Comparison of ENCODE assay signal across 9 cellular contexts in genomic region chr2:98087447-98088065, GRCh38. TPM values are rescaled to one million over a fixed set of nuclear protein-coding genes. Genes with fewer than 3 reads are reported as not detected.
DNase-seq lines count a peak whose midpoint lies in the region; ATAC-seq and TF ChIP-seq lines count a peak whose summit lies in the region.
"Had no signal": no experiment of that assay in that cellular context is flagged by ENCODE, and none has a peak within 500 bp of the region (broad histone marks: within the 10 kb centered on the region; RNA-seq: fewer than 3 reads in every experiment).

No MANE protein-coding gene starts in this region.

- H3K36me3 ChIP-seq in tibial artery (no peaks in the 10 kb centered on the region), adrenal gland (replicated peaks in 1 of 2) (no peaks in the 10 kb centered on the region), uterus (no peaks in the 10 kb centered on the region)
- H3K36me3 ChIP-seq: prostate gland had no signal

- peaks cover 48% of the 10 kb centered on the region for H3K27me3 Mint-ChIP-seq in activated naive CD4-positive, alpha-beta T cell treated with anti-CD3 and anti-CD28 coated beads, Interleukin-2, amount 10 ng/mL, durations not matched to agents 7 days and 5 days
- peaks cover 53% of the 10 kb centered on the region for H3K27me3 Mint-ChIP-seq in activated naive CD8-positive, alpha-beta T cell treated with anti-CD3 and anti-CD28 coated beads, Interleukin-2, amount 50 U/mL, for 24 hours

- H3K4me1 ChIP-seq in tibial artery (peaks cover 0 to 16% (median 10%) of the 10 kb centered on the region in 4 donors), adrenal gland (replicated peaks in 1 of 2) (peaks cover 0 to 16% of the 10 kb centered on the region in 2 donors), uterus (no peaks in the 10 kb centered on the region)
- H3K4me1 ChIP-seq: prostate gland had no signal

- intact Hi-C loops in left colon (cut with DNase I, micrococcal nuclease) (no loop called here), tibial artery (cut with DNase I; ENCODE audit: low total_unique reads) (loop anchor here (10.0 kb wide), 1 partner anchor 57 kb away; no protein-coding TSS in a partner anchor), adrenal gland (cut with DNase I) (no loop called here), uterus (cut with DNase I; ENCODE audit: low total_unique reads) (no loop called here)

- H3K4me3 ChIP-seq in tibial artery (peak overlapping the region; percentile 48 to 51), adrenal gland (peak overlapping the region in 1 of 4 donors; percentile 55), uterus (peak overlapping the region in 1 of 2 donors; percentile 30)

- peaks cover 1% of the 10 kb centered on the region for H3K36me3 Mint-ChIP-seq in activated naive CD4-positive, alpha-beta T cell treated with anti-CD3 and anti-CD28 coated beads, Interleukin-2, amount 10 ng/mL, durations not matched to agents 7 days and 5 days
- H3K36me3 Mint-ChIP-seq in activated naive CD8-positive, alpha-beta T cell treated with anti-CD3 and anti-CD28 coated beads, Interleukin-2, amount 50 U/mL, for 24 hours (ENCODE audit: low read depth) = no peaks in the 10 kb centered on the region

- TF ChIP-seq POLR2A in adrenal gland (IDR thresholded peaks at IDR 0.05) (no peak), uterus (IDR thresholded peaks at IDR 0.05) (no peak)

- H3K4me1 Mint-ChIP-seq in activated naive CD4-positive, alpha-beta T cell treated with anti-CD3 and anti-CD28 coated beads, Interleukin-2, amount 10 ng/mL, durations not matched to agents 7 days and 5 days = peaks cover 27% of the 10 kb centered on the region
- H3K4me1 Mint-ChIP-seq in activated naive CD8-positive, alpha-beta T cell treated with anti-CD3 and anti-CD28 coated beads, Interleukin-2, amount 50 U/mL, for 24 hours = peaks cover 25% of the 10 kb centered on the region

- CTCF ChIA-PET in activated naive CD4-positive, alpha-beta T cell treated with anti-CD3 and anti-CD28 coated beads, Interleukin-2, amount 10 ng/mL, durations not matched to agents 7 days and 5 days (lab: Charles Lee) = interaction anchor here (0.6 to 1.0 kb wide), 2 partner anchors 45 to 1042 kb away, joined by 3 read pairs; no protein-coding TSS in a partner anchor

- DNase-seq in activated naive CD4-positive, alpha-beta T cell treated with anti-CD3 and anti-CD28 coated beads, Interleukin-2, amount 10 ng/mL, durations not matched to agents 7 days and 5 days = no peak
- no peak for DNase-seq in activated naive CD4-positive, alpha-beta T cell treated with Interleukin-2 at 50 U/mL for 16 hours
- no peak for DNase-seq in activated naive CD8-positive, alpha-beta T cell treated with anti-CD3 and anti-CD28 coated beads, Interleukin-2, amount 50 U/mL, for 24 hours
- DNase-seq in left colon = no peak
- no peak for DNase-seq in tibial artery
- DNase-seq in adrenal gland = no peak
- DNase-seq in NCI-H1048 (lab: John Stamatoyannopoulos, UW) = no peak
- DNase-seq in uterus = no peak

- H3K9me3 ChIP-seq in tibial artery (no peaks in the 10 kb centered on the region), adrenal gland (replicated peaks in 1 of 3) (no peaks in the 10 kb centered on the region), uterus (no peaks in the 10 kb centered on the region)
- H3K9me3 ChIP-seq: prostate gland had no signal

- peaks cover 0 to 15% of the 10 kb centered on the region in 2 donors for H3K27me3 ChIP-seq in tibial artery
- H3K27me3 ChIP-seq in adrenal gland = peaks cover 29% of the 10 kb centered on the region
- H3K27me3 ChIP-seq in uterus = no peaks in the 10 kb centered on the region

- peak overlapping the region; percentile 32 for H3K4me3 Mint-ChIP-seq in activated naive CD4-positive, alpha-beta T cell treated with anti-CD3 and anti-CD28 coated beads, Interleukin-2, amount 10 ng/mL, durations not matched to agents 7 days and 5 days
- H3K4me3 Mint-ChIP-seq in activated naive CD8-positive, alpha-beta T cell treated with anti-CD3 and anti-CD28 coated beads, Interleukin-2, amount 50 U/mL, for 24 hours = peak overlapping the region; percentile 78

- no peak for TF ChIP-seq CTCF in tibial artery (IDR thresholded peaks at IDR 0.05)
- no peak for TF ChIP-seq CTCF in adrenal gland (IDR thresholded peaks at IDR 0.05)
- TF ChIP-seq CTCF in uterus (IDR thresholded peaks at IDR 0.05) = no peak

- H3K27ac Mint-ChIP-seq in activated naive CD4-positive, alpha-beta T cell treated with anti-CD3 and anti-CD28 coated beads, Interleukin-2, amount 10 ng/mL, durations not matched to agents 7 days and 5 days = no peak overlapping the region
- H3K27ac Mint-ChIP-seq in activated naive CD8-positive, alpha-beta T cell treated with anti-CD3 and anti-CD28 coated beads, Interleukin-2, amount 50 U/mL, for 24 hours = peak overlapping the region; percentile 16

- ATAC-seq in activated naive CD8-positive, alpha-beta T cell treated with anti-CD3 and anti-CD28 coated beads, Interleukin-2, amount 50 U/mL, for 24 hours = no peak
- peak; percentile 9 for ATAC-seq in left colon

- 48 to 56% (median 53%) methylated on average over 12 to 13 of the region's 13 CpGs for WGBS in adrenal gland, 4 donors

- H3K27ac ChIP-seq in tibial artery (peak overlapping the region in 1 of 2 donors; percentile 15), adrenal gland (no peak overlapping the region), uterus (no peak overlapping the region)
- H3K27ac ChIP-seq: prostate gland had no signal

- peaks cover 3% of the 10 kb centered on the region for H3K9me3 Mint-ChIP-seq in activated naive CD4-positive, alpha-beta T cell treated with anti-CD3 and anti-CD28 coated beads, Interleukin-2, amount 10 ng/mL, durations not matched to agents 7 days and 5 days
- no peaks in the 10 kb centered on the region for H3K9me3 Mint-ChIP-seq in activated naive CD8-positive, alpha-beta T cell treated with anti-CD3 and anti-CD28 coated beads, Interleukin-2, amount 50 U/mL, for 24 hours

RNA-seq across cellular contexts. Expression of gene VWA3B, which starts 0.6 kb away (rescaled TPM):
- total RNA-seq in left colon (1 to 10 TPM; 2.9 to 3.9 TPM), adrenal gland (under 1 TPM in 1 of 8 donors, not detected in 7; 0.17 TPM), uterus (1 to 10 TPM in 1 of 4 donors, under 1 TPM in 1, not detected in 2; 0.98 to 2.1 TPM)
- under 1 TPM in 2 of 3 donors, not detected in 1; 0.07 to 0.16 TPM for polyA plus RNA-seq in adrenal gland
